In genomic region chr18:10264260-10264659, GRCh38 we compare ENCODE assay signal across 24 cellular contexts.
"Had no signal": no experiment of that assay in that cellular context is flagged by ENCODE, and none has a peak within 500 bp of the region (broad histone marks: within the 10 kb centered on the region; RNA-seq: fewer than 3 reads in every experiment).

No MANE protein-coding gene starts in this region.

- H3K4me1 ChIP-seq: upper lobe of right lung had no signal

- H3K36me3 ChIP-seq: left ventricle myocardium inferior, pancreas, thyroid gland, upper lobe of right lung had no signal

- FAIRE-seq: astrocyte, colon, pancreas had no signal

- H3K4me3 ChIP-seq: left ventricle myocardium inferior, pancreas, thyroid gland, upper lobe of right lung had no signal

- H3K27me3 ChIP-seq: pancreas, thyroid gland, upper lobe of right lung had no signal

- H3K9me3 ChIP-seq: pancreas, thyroid gland, upper lobe of right lung had no signal

- ATAC-seq: esophagus mucosa, pancreas, right cardiac atrium, upper lobe of right lung had no signal

- DNase-seq: activated CD4-positive, alpha-beta T cell treated with anti-CD3 and anti-CD28 coated beads for 4 hours; activated CD4-positive, alpha-beta T cell treated with anti-CD3 and anti-CD28 coated beads, Interleukin-2, amount 50 U/mL, for 48 hours; activated CD4-positive, CD25-positive, alpha-beta regulatory T cell; activated CD8-positive, alpha-beta memory T cell treated with anti-CD3 and anti-CD28 coated beads, Interleukin-2, amount 50 U/mL, for 48 hours; activated naive CD4-positive, alpha-beta T cell treated with Interleukin-2 at 50 U/mL for 16 hours; activated naive CD8-positive, alpha-beta T cell treated with anti-CD3 and anti-CD28 coated beads for 36 hours; activated T-cell treated with anti-CD3 and anti-CD28 coated beads, Interleukin-2, amount 50 U/mL, for 48 hours; effector memory CD4-positive, alpha-beta T cell; foreskin melanocyte; hippocampal formation; left ventricle myocardium inferior; mammary epithelial cell; nephron progenitor cell; pancreas; right cardiac atrium; stimulated activated CD4-positive, alpha-beta T cell treated with anti-CD3 and anti-CD28 coated beads, Interleukin-12 subunit alpha, Interleukin-12 subunit beta, amount 100 ng/mL, for 4 hours; stimulated activated CD4-positive, alpha-beta T cell treated with anti-CD3 and anti-CD28 coated beads, Interleukin-4, amount 100 ng/mL, for 4 hours; substantia nigra; T1000; thyroid gland; upper lobe of right lung had no signal

- H3K27ac ChIP-seq: left ventricle myocardium inferior, thyroid gland, upper lobe of right lung had no signal
